In the genomic region with DNA sequence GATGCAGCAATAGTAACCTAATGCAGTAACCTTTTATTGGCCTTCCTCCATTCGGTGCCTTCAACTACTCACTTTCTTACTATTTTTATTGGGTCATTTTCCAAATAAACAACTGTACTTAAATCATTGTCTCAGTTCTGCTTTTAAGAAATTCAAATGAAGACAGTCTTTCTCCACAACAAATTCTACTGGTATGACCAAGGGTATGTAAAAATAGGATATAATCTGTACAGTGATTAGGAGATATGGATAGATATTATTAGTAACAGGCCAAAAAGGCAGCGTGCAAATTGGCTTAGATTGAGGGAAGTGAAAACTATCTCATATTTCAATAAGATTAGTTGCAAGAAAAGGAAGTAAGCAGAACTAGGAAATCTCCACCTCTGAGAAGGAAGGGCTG, we compare ENCODE assay signal across 14 cellular contexts.
DNase-seq lines count a peak whose midpoint lies in the region; ATAC-seq lines count a peak whose summit lies in the region.
"Had no signal": no experiment of that assay in that cellular context is flagged by ENCODE, and none has a peak within 500 bp of the region (broad histone marks: within the 10 kb centered on the region; RNA-seq: fewer than 3 reads in every experiment).

No MANE protein-coding gene starts in this region.

- no peaks in the 10 kb centered on the region for H3K9me2 ChIP-seq in Karpas-422 (replicated peaks; ENCODE audit: insufficient read depth, low read length)

- no peaks in the 10 kb centered on the region for H3K36me3 ChIP-seq in Karpas-422 (ENCODE audit: insufficient read depth, low read length)
- H3K36me3 ChIP-seq: upper lobe of left lung had no signal

- POLR2A ChIA-PET in activated CD4-positive, alpha-beta memory T cell treated with anti-CD3 and anti-CD28 coated beads for 36 hours (lab: Charles Lee), result no interaction called here

- DNase-seq in activated naive CD4-positive, alpha-beta T cell treated with anti-CD3 and anti-CD28 coated beads, Interleukin-2, amount 50 U/mL, for 72 hours (ENCODE audit: low spot score in 2 of 2), result no peak
- peak; percentile 42 for DNase-seq in Karpas-422
- no peak for DNase-seq in activated CD4-positive, alpha-beta memory T cell treated with anti-CD3 and anti-CD28 coated beads for 36 hours
- no peak for DNase-seq in EL
- no peak for DNase-seq in occipital lobe (lab: John Stamatoyannopoulos, UW)
- DNase-seq: activated CD4-positive, alpha-beta T cell treated with anti-CD3 and anti-CD28 coated beads, Interleukin-2, amount 50 U/mL, for 1 hour; head of caudate nucleus; KG1; PC-3; stimulated activated CD4-positive, alpha-beta T cell treated with anti-CD3 and anti-CD28 coated beads, Interleukin-2, amount 100 ng/mL, for 24 hours; upper lobe of left lung had no signal

- CTCF ChIA-PET in activated CD4-positive, alpha-beta memory T cell treated with anti-CD3 and anti-CD28 coated beads for 36 hours (lab: Charles Lee), result interaction anchor here (0.7 kb wide), 2 partner anchors 16 to 292 kb away, joined by 3 read pairs; no protein-coding TSS in a partner anchor

- H3K4me3 Mint-ChIP-seq in activated naive CD4-positive, alpha-beta T cell treated with anti-CD3 and anti-CD28 coated beads, Interleukin-2, amount 50 U/mL, for 24 hours, result peak overlapping the region; percentile 1
- no peak overlapping the region for H3K4me3 Mint-ChIP-seq in stimulated activated memory B cell treated with anti-CD40 and anti-IgM and Interleukin-4, amounts not matched to agents 10 μg/mL and 1 μg/mL and 100 μg/mL, for 72 hours
- H3K4me3 Mint-ChIP-seq in activated CD4-positive, alpha-beta memory T cell treated with anti-CD3 and anti-CD28 coated beads for 36 hours, result no peak overlapping the region

- no peaks in the 10 kb centered on the region for H3K9me3 Mint-ChIP-seq in activated naive CD4-positive, alpha-beta T cell treated with anti-CD3 and anti-CD28 coated beads, Interleukin-2, amount 50 U/mL, for 24 hours
- H3K9me3 Mint-ChIP-seq in activated naive CD4-positive, alpha-beta T cell treated with anti-CD3 and anti-CD28 coated beads, Interleukin-2, amount 50 U/mL, for 72 hours, result no peaks in the 10 kb centered on the region
- H3K9me3 Mint-ChIP-seq in stimulated activated memory B cell treated with anti-CD40 and anti-IgM and Interleukin-4, amounts not matched to agents 10 μg/mL and 1 μg/mL and 100 μg/mL, for 72 hours, result peaks cover 3% of the 10 kb centered on the region
- peaks cover 3% of the 10 kb centered on the region for H3K9me3 Mint-ChIP-seq in activated CD4-positive, alpha-beta memory T cell treated with anti-CD3 and anti-CD28 coated beads for 36 hours

- intact Hi-C loops in activated CD4-positive, alpha-beta memory T cell treated with anti-CD3 and anti-CD28 coated beads for 36 hours (cut with micrococcal nuclease), result no loop called here

- no peak overlapping the region for H3K4me3 ChIP-seq in Karpas-422 (ENCODE audit: low read length)
- H3K4me3 ChIP-seq: upper lobe of left lung had no signal

- no peak overlapping the region for H3K4me2 ChIP-seq in Karpas-422 (ENCODE audit: low read depth, low read length, poor library complexity, severe bottlenecking)

- no peaks in the 10 kb centered on the region for H3K27me3 ChIP-seq in Karpas-422 (ENCODE audit: low read length)
- H3K27me3 ChIP-seq: upper lobe of left lung had no signal

- H3K9me3 ChIP-seq in Karpas-422 (ENCODE audit: low read length), result no peaks in the 10 kb centered on the region; the same call in none of the 2 replicates
- H3K9me3 ChIP-seq: upper lobe of left lung had no signal

- no peaks in the 10 kb centered on the region for H3K79me2 ChIP-seq in Karpas-422 (ENCODE audit: low read length)

- ATAC-seq in activated naive CD4-positive, alpha-beta T cell treated with anti-CD3 and anti-CD28 coated beads, Interleukin-2, amount 50 U/mL, for 72 hours, result no peak
- peak; percentile 77 for ATAC-seq in HG02840 (IDR thresholded peaks at IDR 0.05; ENCODE audit: low FRiP score, unreplicated experiment)
- peak; percentile 90 for ATAC-seq in stimulated activated memory B cell treated with anti-CD40 and anti-IgM and Interleukin-4, amounts not matched to agents 10 μg/mL and 1 μg/mL and 100 μg/mL, for 72 hours
- ATAC-seq: PC-3 had no signal

- no peak overlapping the region for H2AFZ ChIP-seq in Karpas-422 (ENCODE audit: low read length)

- peaks cover 20% of the 10 kb centered on the region for H3K4me1 Mint-ChIP-seq in activated naive CD4-positive, alpha-beta T cell treated with anti-CD3 and anti-CD28 coated beads, Interleukin-2, amount 50 U/mL, for 24 hours
- peaks cover 12% of the 10 kb centered on the region for H3K4me1 Mint-ChIP-seq in stimulated activated memory B cell treated with anti-CD40 and anti-IgM and Interleukin-4, amounts not matched to agents 10 μg/mL and 1 μg/mL and 100 μg/mL, for 72 hours
- peaks cover 18% of the 10 kb centered on the region for H3K4me1 Mint-ChIP-seq in activated CD4-positive, alpha-beta memory T cell treated with anti-CD3 and anti-CD28 coated beads for 36 hours (ENCODE audit: low read depth)

- H3K27ac Mint-ChIP-seq in activated naive CD4-positive, alpha-beta T cell treated with anti-CD3 and anti-CD28 coated beads, Interleukin-2, amount 50 U/mL, for 24 hours, result no peak overlapping the region
- H3K27ac Mint-ChIP-seq in activated naive CD4-positive, alpha-beta T cell treated with anti-CD3 and anti-CD28 coated beads, Interleukin-2, amount 50 U/mL, for 72 hours, result peak overlapping the region in 1 of 2 donors; percentile 53
- H3K27ac Mint-ChIP-seq in stimulated activated memory B cell treated with anti-CD40 and anti-IgM and Interleukin-4, amounts not matched to agents 10 μg/mL and 1 μg/mL and 100 μg/mL, for 72 hours, result peak overlapping the region; percentile 72
- H3K27ac Mint-ChIP-seq in activated CD4-positive, alpha-beta memory T cell treated with anti-CD3 and anti-CD28 coated beads for 36 hours, result no peak overlapping the region

- H4K20me1 ChIP-seq in Karpas-422 (ENCODE audit: insufficient read depth, low read depth, low read length), result no peaks in the 10 kb centered on the region

- no peaks in the 10 kb centered on the region for H3K27me3 Mint-ChIP-seq in activated naive CD4-positive, alpha-beta T cell treated with anti-CD3 and anti-CD28 coated beads, Interleukin-2, amount 50 U/mL, for 24 hours
- no peaks in the 10 kb centered on the region for H3K27me3 Mint-ChIP-seq in stimulated activated memory B cell treated with anti-CD40 and anti-IgM and Interleukin-4, amounts not matched to agents 10 μg/mL and 1 μg/mL and 100 μg/mL, for 72 hours
- H3K27me3 Mint-ChIP-seq in activated CD4-positive, alpha-beta memory T cell treated with anti-CD3 and anti-CD28 coated beads for 36 hours, result no peaks in the 10 kb centered on the region

- H3K4me1 ChIP-seq in Karpas-422 (ENCODE audit: low read length), result peaks cover 5% of the 10 kb centered on the region
- H3K4me1 ChIP-seq: upper lobe of left lung had no signal

- no peak overlapping the region for H3K9ac ChIP-seq in Karpas-422 (ENCODE audit: low read length)

- no peaks in the 10 kb centered on the region for H3K36me3 Mint-ChIP-seq in activated naive CD4-positive, alpha-beta T cell treated with anti-CD3 and anti-CD28 coated beads, Interleukin-2, amount 50 U/mL, for 24 hours
- H3K36me3 Mint-ChIP-seq in activated naive CD4-positive, alpha-beta T cell treated with anti-CD3 and anti-CD28 coated beads, Interleukin-2, amount 50 U/mL, for 72 hours, result peaks cover 0 to 5% of the 10 kb centered on the region in 2 donors
- H3K36me3 Mint-ChIP-seq in stimulated activated memory B cell treated with anti-CD40 and anti-IgM and Interleukin-4, amounts not matched to agents 10 μg/mL and 1 μg/mL and 100 μg/mL, for 72 hours, result no peaks in the 10 kb centered on the region
- H3K36me3 Mint-ChIP-seq in activated CD4-positive, alpha-beta memory T cell treated with anti-CD3 and anti-CD28 coated beads for 36 hours, result peaks cover 2% of the 10 kb centered on the region

- no peak overlapping the region for H3K27ac ChIP-seq in Karpas-422 (ENCODE audit: low read length)
- H3K27ac ChIP-seq: upper lobe of left lung had no signal

Comparison
In these comparisons a context has a peak if more than half of its experiments do, and no peak if none do; other contexts are left out.
1. ATAC-seq: peak in HG02840 (single experiment) and stimulated activated memory B cell treated with anti-CD40 and anti-IgM and Interleukin-4, amounts not matched to agents 10 μg/mL and 1 μg/mL and 100 μg/mL, for 72 hours (single experiment); none in activated naive CD4-positive, alpha-beta T cell treated with anti-CD3 and anti-CD28 coated beads, Interleukin-2, amount 50 U/mL, for 72 hours (0 of 2).